Comparison of ENCODE assay signal across 8 cellular contexts in genomic region chr2:206981739-206982336, GRCh38. TPM values are rescaled to one million over a fixed set of nuclear protein-coding genes. Genes with fewer than 3 reads are reported as not detected.
A peak's percentile ranks its signal among the peaks of the same experiment; 100 is the strongest.
DNase-seq lines count a peak whose midpoint lies in the region; ATAC-seq, FAIRE-seq and TF ChIP-seq lines count a peak whose summit lies in the region.
"Had no signal": no experiment of that assay in that cellular context is flagged by ENCODE, and none has a peak within 500 bp of the region (broad histone marks: within the 10 kb centered on the region; RNA-seq: fewer than 3 reads in every experiment).

No MANE protein-coding gene starts in this region.

- no peaks in the 10 kb centered on the region for H3K27me3 Mint-ChIP-seq in WTC11 (ENCODE audit: low read depth)

- H3K27ac Mint-ChIP-seq in WTC11 = no peak overlapping the region

- TF ChIP-seq CTCF in GM13977 (IDR thresholded peaks at IDR 0.05; ENCODE audit: extremely low read depth, insufficient read depth, missing control alignments) (peak; percentile 51), WTC11 (IDR thresholded peaks at IDR 0.05) (peak; percentile 33; the same call in 1 of the 2 replicates)

- in situ Hi-C loops in GM13977 (cut with MboI; ENCODE audit: low pct_unique_long_range_greater_than_20kb, low sequenced_read_pairs, unreplicated experiment) = loop anchor here (10.0 kb wide), 1 partner anchor 493 kb away; no protein-coding TSS in a partner anchor

- FAIRE-seq in islet of Langerhans (lab: Jason Lieb, UNC) = peak; percentile 62

- ATAC-seq in WTC11 = peak; percentile 84

- H3K27ac ChIP-seq in caudate nucleus (ENCODE audit: low read depth, low read length) = peak overlapping the region; percentile 61

- no peaks in the 10 kb centered on the region for H3K9me3 Mint-ChIP-seq in WTC11

- H3K4me3 Mint-ChIP-seq in WTC11 = no peak overlapping the region
- H3K4me3 Mint-ChIP-seq: central memory CD8-positive, alpha-beta T cell had no signal

- H3K36me3 Mint-ChIP-seq in WTC11 = no peaks in the 10 kb centered on the region

- peaks cover 35% of the 10 kb centered on the region for H3K4me1 Mint-ChIP-seq in WTC11
- H3K4me1 Mint-ChIP-seq: central memory CD8-positive, alpha-beta T cell had no signal

- POLR2A ChIA-PET in WTC11 (lab: Charles Lee) = no interaction called here

- CTCF ChIA-PET in WTC11 (lab: Charles Lee) = interaction anchor here (0.7 to 2.6 kb wide), 6 partner anchors 8 to 495 kb away, joined by 3 to 20 read pairs (median 6); no protein-coding TSS in a partner anchor

- DNase-seq in GM13977 (ENCODE audit: low spot score) (peak; percentile 6), NCI-H2107 (lab: John Stamatoyannopoulos, UW) (peak; percentile 56), WTC11 (ENCODE audit: low spot score) (peak; percentile 72), caudate nucleus (lab: John Stamatoyannopoulos, UW) (peak in 60 of 61 donors; percentile 2 to 89 (median 70)), NCI-H187 treated with DMSO at 0.1 percent for 48 hours (lab: John Stamatoyannopoulos, UW) (no peak)
- peak; percentile 26 to 36 for DNase-seq in stimulated activated CD4-positive, alpha-beta T cell treated with anti-CD3 and anti-CD28 coated beads, Interleukin-1b, Interleukin-23, amount 100 ng/mL, for 4 hours (ENCODE audit: low read depth in 2 of 2)

TF ChIP-seq in WTC11, 78 proteins besides CTCF, POLR2A, EP300 and RAD21:
- TF ChIP-seq ZNF219 (CRISPR knock-in tag; IDR thresholded peaks at IDR 0.05; ENCODE audit: borderline replicate concordance) = no peak
- peak; percentile 51; the same call in 1 of the 2 replicates for TF ChIP-seq ETV6 (CRISPR knock-in tag; IDR thresholded peaks at IDR 0.05)
- no peak for TF ChIP-seq IRF2 (CRISPR knock-in tag; IDR thresholded peaks at IDR 0.05; ENCODE audit: borderline replicate concordance, low read depth)
- no peak for TF ChIP-seq ELF4 (CRISPR knock-in tag; IDR thresholded peaks at IDR 0.05; ENCODE audit: low read depth)

RNA-seq across cellular contexts. Expression of gene CPO, which starts 42.5 kb away (rescaled TPM):
- 0.37 to 1.2 TPM (median 0.46 TPM) in 3 replicates for total RNA-seq in WTC11 (2021)
